Comparison of ENCODE assay signal across 18 cellular contexts in the genomic region with DNA sequence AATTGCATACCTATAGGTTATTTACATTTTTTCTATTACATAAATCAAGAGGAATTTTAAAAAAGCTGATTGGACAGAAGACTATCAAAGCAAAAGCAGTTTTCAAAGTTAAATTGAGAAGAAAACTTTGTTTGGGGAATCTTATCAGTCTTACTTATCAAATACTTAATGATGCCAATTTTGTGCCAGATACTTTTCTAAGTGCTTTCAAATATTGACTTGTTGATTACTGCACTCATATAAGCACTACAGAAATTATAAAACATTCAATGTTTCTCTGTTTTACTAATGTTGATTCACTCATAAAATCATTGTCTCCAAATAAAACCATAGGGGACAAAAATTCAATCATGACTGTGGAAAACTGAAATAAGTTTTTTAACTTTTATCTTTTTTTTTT. TPM values are rescaled to one million over a fixed set of nuclear protein-coding genes. Genes with fewer than 3 reads are reported as not detected.
DNase-seq lines count a peak whose midpoint lies in the region; ATAC-seq, FAIRE-seq and TF ChIP-seq lines count a peak whose summit lies in the region.
"Had no signal": no experiment of that assay in that cellular context is flagged by ENCODE, and none has a peak within 500 bp of the region (broad histone marks: within the 10 kb centered on the region; RNA-seq: fewer than 3 reads in every experiment).

No MANE protein-coding gene starts in this region.

- no peak for TF ChIP-seq CTCF in A549 (IDR thresholded peaks at IDR 0.05)
- no peak for TF ChIP-seq CTCF in HEK293 (tag by site-specific recombination; IDR thresholded peaks at IDR 0.05)
- no peak for TF ChIP-seq CTCF in endothelial cell of umbilical vein (IDR thresholded peaks at IDR 0.05; ENCODE audit: extremely low read depth in 1 of 2, insufficient read depth in 1 of 2, low read depth in 1 of 2, low read length in 2 of 2)

- dilution Hi-C loops in endothelial cell of umbilical vein (cut with MboI; ENCODE audit: extremely low pct_ligation_motif_present, low sequenced_read_pairs): no loop called here

- no peak overlapping the region for H3K4me3 Mint-ChIP-seq in stimulated activated memory B cell treated with anti-CD40 and anti-IgM and Interleukin-4, amounts not matched to agents 10 μg/mL and 1 μg/mL and 100 μg/mL, for 72 hours
- H3K4me3 Mint-ChIP-seq: CD4-positive, alpha-beta T cell; GM23338; HFFc6 had no signal

- H3K36me3 ChIP-seq in HEK293 (ENCODE audit: control insufficient read depth in 2 of 2, insufficient read depth in 1 of 2, low read length in 2 of 2): no peaks in the 10 kb centered on the region
- no peaks in the 10 kb centered on the region for H3K36me3 ChIP-seq in endothelial cell of umbilical vein (ENCODE audit: control insufficient read depth in 2 of 2, extremely low read depth in 1 of 2, insufficient read depth in 2 of 2, low read length in 2 of 2)
- H3K36me3 ChIP-seq in small intestine (ENCODE audit: control insufficient read depth in 2 of 2, insufficient read depth in 2 of 2, low read length in 2 of 2): no peaks in the 10 kb centered on the region

- H3K79me2 ChIP-seq in endothelial cell of umbilical vein (ENCODE audit: control insufficient read depth, insufficient read depth, low read length): no peaks in the 10 kb centered on the region

- TF ChIP-seq RAD21 in A549 (conservative IDR thresholded peaks at IDR 0.05 in 1 of 2, IDR thresholded peaks at IDR 0.05 in 1 of 2): no peak

- peaks cover 38% of the 10 kb centered on the region for H3K4me1 ChIP-seq in A549
- no peaks in the 10 kb centered on the region for H3K4me1 ChIP-seq in HEK293 (ENCODE audit: control insufficient read depth, insufficient read depth, low read length)
- no peaks in the 10 kb centered on the region for H3K4me1 ChIP-seq in endothelial cell of umbilical vein (ENCODE audit: control insufficient read depth, extremely low read depth, insufficient read depth, low read length)
- no peaks in the 10 kb centered on the region for H3K4me1 ChIP-seq in small intestine (ENCODE audit: control insufficient read depth in 2 of 2, insufficient read depth in 1 of 2, low read depth in 1 of 2, low read length in 1 of 2)
- H3K4me1 ChIP-seq: Caco-2 had no signal

- no peak for TF ChIP-seq EP300 in A549 (IDR thresholded peaks at IDR 0.05)

- H3K4me1 Mint-ChIP-seq in stimulated activated memory B cell treated with anti-CD40 and anti-IgM and Interleukin-4, amounts not matched to agents 10 μg/mL and 1 μg/mL and 100 μg/mL, for 72 hours: no peaks in the 10 kb centered on the region
- H3K4me1 Mint-ChIP-seq: GM23338 had no signal

- peak overlapping the region in 1 of 2 experiments; percentile 89; a peak in 3 of 6 replicates for H3K27ac ChIP-seq in A549
- no peak overlapping the region for H3K27ac ChIP-seq in HEK293 (ENCODE audit: extremely low read depth, low read depth, low read length)
- no peak overlapping the region for H3K27ac ChIP-seq in endothelial cell of umbilical vein (ENCODE audit: insufficient read depth, low read depth, low read length)
- no peak overlapping the region for H3K27ac ChIP-seq in small intestine (ENCODE audit: low read depth in 1 of 2, low read length in 1 of 2)
- H3K27ac ChIP-seq: C4-2B, HL-60 had no signal

- CTCF ChIA-PET in A549 (lab: Yijun Ruan, JAX) (no interaction called here), HEK293 (lab: Yijun Ruan, JAX) (interaction anchor here (0.7 kb wide), 1 partner anchor 9 kb away, joined by 4 read pairs; no protein-coding TSS in a partner anchor), endothelial cell of umbilical vein (lab: Charles Lee) (no interaction called here)

- ATAC-seq in A549 (no peak), GM18861 (IDR thresholded peaks at IDR 0.05; ENCODE audit: unreplicated experiment) (no peak)
- no peak for ATAC-seq in stimulated activated memory B cell treated with anti-CD40 and anti-IgM and Interleukin-4, amounts not matched to agents 10 μg/mL and 1 μg/mL and 100 μg/mL, for 72 hours
- ATAC-seq: GM23338 had no signal

- intact Hi-C loops in endothelial cell of umbilical vein (cut with micrococcal nuclease): no loop called here

- H3K4me3 ChIP-seq in A549 (peak overlapping the region; percentile 18; the same call in 1 of the 3 replicates), HEK293 (ENCODE audit: low read depth, low read length) (no peak overlapping the region), endothelial cell of umbilical vein (replicated peaks in 1 of 3; ENCODE audit: insufficient read depth in 1 of 3, low read depth in 1 of 3, low read length in 3 of 3) (no peak overlapping the region), small intestine (ENCODE audit: low read depth in 1 of 2, low read length in 2 of 2) (no peak overlapping the region)
- H3K4me3 ChIP-seq: GM23338 had no signal

- no peaks in the 10 kb centered on the region for H3K27me3 Mint-ChIP-seq in stimulated activated memory B cell treated with anti-CD40 and anti-IgM and Interleukin-4, amounts not matched to agents 10 μg/mL and 1 μg/mL and 100 μg/mL, for 72 hours
- H3K27me3 Mint-ChIP-seq: CD4-positive, alpha-beta T cell had no signal

- no peaks in the 10 kb centered on the region for H3K36me3 Mint-ChIP-seq in stimulated activated memory B cell treated with anti-CD40 and anti-IgM and Interleukin-4, amounts not matched to agents 10 μg/mL and 1 μg/mL and 100 μg/mL, for 72 hours

- H3K9me1 ChIP-seq in endothelial cell of umbilical vein (replicated peaks; ENCODE audit: control insufficient read depth, extremely low read depth, insufficient read depth, low read length): no peaks in the 10 kb centered on the region

- H3K4me2 ChIP-seq in A549 (peak overlapping the region; percentile 77), endothelial cell of umbilical vein (ENCODE audit: insufficient read depth, low read length) (no peak overlapping the region)
- H3K4me2 ChIP-seq: GM23338 had no signal

- H3K27ac Mint-ChIP-seq in stimulated activated memory B cell treated with anti-CD40 and anti-IgM and Interleukin-4, amounts not matched to agents 10 μg/mL and 1 μg/mL and 100 μg/mL, for 72 hours: no peak overlapping the region
- H3K27ac Mint-ChIP-seq: CD4-positive, alpha-beta T cell; GM23338; HFFc6 had no signal

- H2AFZ ChIP-seq in endothelial cell of umbilical vein (ENCODE audit: low read depth, low read length): no peak overlapping the region
- H2AFZ ChIP-seq: GM23338 had no signal

- DNase-seq in A549 (ENCODE audit: low read depth in 1 of 2, low spot score in 1 of 2): no peak
- no peak for DNase-seq in endothelial cell of umbilical vein (ENCODE audit: low read depth, low spot score)
- no peak for DNase-seq in small intestine
- DNase-seq: AML-193; Caco-2; CD4-positive, alpha-beta T cell; HCEC 1CT; HFFc6 had no signal

- no TSS peak for BruUV-seq in endothelial cell of umbilical vein (replicated peaks; lab: Mats Ljungman, UMichigan)

- no peaks in the 10 kb centered on the region for H3K9me3 ChIP-seq in A549
- H3K9me3 ChIP-seq in HEK293 (ENCODE audit: control insufficient read depth, insufficient read depth, low read depth, low read length): no peaks in the 10 kb centered on the region
- H3K9me3 ChIP-seq in endothelial cell of umbilical vein (replicated peaks; ENCODE audit: control insufficient read depth, insufficient read depth, low read length): no peaks in the 10 kb centered on the region
- H3K9me3 ChIP-seq in small intestine (ENCODE audit: control insufficient read depth, low read depth): no peaks in the 10 kb centered on the region
- H3K9me3 ChIP-seq: Caco-2 had no signal

- no peaks in the 10 kb centered on the region for H3K27me3 ChIP-seq in endothelial cell of umbilical vein (ENCODE audit: control insufficient read depth in 2 of 2, insufficient read depth in 2 of 2, low read length in 2 of 2)
- H3K27me3 ChIP-seq in small intestine (ENCODE audit: control insufficient read depth in 2 of 2, insufficient read depth in 2 of 2, low read length in 2 of 2): no peaks in the 10 kb centered on the region

- H3K9me3 Mint-ChIP-seq in stimulated activated memory B cell treated with anti-CD40 and anti-IgM and Interleukin-4, amounts not matched to agents 10 μg/mL and 1 μg/mL and 100 μg/mL, for 72 hours: no peaks in the 10 kb centered on the region
- H3K9me3 Mint-ChIP-seq: CD4-positive, alpha-beta T cell; GM23338; HFFc6 had no signal

- no peak overlapping the region for H3K9ac ChIP-seq in endothelial cell of umbilical vein (replicated peaks; ENCODE audit: extremely low read depth, insufficient read depth, low read length)

- POLR2A ChIA-PET in A549 (lab: Yijun Ruan, JAX) (no interaction called here), HEK293 (lab: Yijun Ruan, JAX) (no interaction called here), endothelial cell of umbilical vein (lab: Charles Lee) (no interaction called here)

- no peak for TF ChIP-seq POLR2A in A549 (IDR thresholded peaks at IDR 0.05; ENCODE audit: low read length)
- no peak for TF ChIP-seq POLR2A in endothelial cell of umbilical vein (IDR thresholded peaks at IDR 0.05; ENCODE audit: low read depth, low read length)

- FAIRE-seq in A549 (lab: Jason Lieb, UNC): no peak
- peak; percentile 4 for FAIRE-seq in endothelial cell of umbilical vein (lab: Jason Lieb, UNC)
- peak; percentile 49 for FAIRE-seq in small intestine (lab: Jason Lieb, UNC)
- FAIRE-seq: D721Med, G401.6, GM12891, H54 had no signal

- no peaks in the 10 kb centered on the region for H4K20me1 ChIP-seq in endothelial cell of umbilical vein (replicated peaks; ENCODE audit: control insufficient read depth, extremely low read depth, insufficient read depth, low read length)

TF ChIP-seq in endothelial cell of umbilical vein, 7 proteins besides CTCF, POLR2A, EP300 and RAD21 (continues in another document):
- no peak for TF ChIP-seq EZH2 (IDR thresholded peaks at IDR 0.05; ENCODE audit: borderline replicate concordance, low read depth, low read length, severe bottlenecking)
- TF ChIP-seq MYC (IDR thresholded peaks at IDR 0.05; ENCODE audit: low read depth, low read length): no peak
- no peak for TF ChIP-seq POLR2AphosphoS5 (IDR thresholded peaks at IDR 0.05; ENCODE audit: insufficient read depth, low read depth, low read length)
- no peak for TF ChIP-seq FOS (IDR thresholded peaks at IDR 0.05; ENCODE audit: borderline replicate concordance, insufficient read depth, low read length)

RNA-seq across cellular contexts. Expression of a gene that starts 36.2 kb away (rescaled TPM):
- polyA plus RNA-seq in A549 (2011; rRNA removed): 29.5 and 30.3 TPM in 2 replicates
- 14.7 and 17.4 TPM in 2 replicates for polyA plus RNA-seq in A549 (2012; cell fraction: cytosol; rRNA removed)
- polyA plus RNA-seq in A549 (2012; cell fraction: nucleus; rRNA removed): 10.3 and 13.0 TPM in 2 replicates
- 13.2 to 16.0 TPM (median 14.1 TPM) in 3 replicates for polyA plus RNA-seq in A549 (2017; fragmentation: RNase III; extraction: RNeasy Plus Mini Kit Qiagen cat#74134 plus additional on column Dnase treatment)
- polyA minus RNA-seq in A549 (2011; rRNA and poly(A)+ RNA removed): 46.7 and 56.9 TPM in 2 replicates
- 3.4 and 5.2 TPM in 2 replicates for total RNA-seq in endothelial cell of umbilical vein
- 0.91 and 1.1 TPM in 2 replicates for polyA plus RNA-seq in endothelial cell of umbilical vein
- 1.4 and 1.5 TPM in 2 replicates for polyA plus RNA-seq in endothelial cell of umbilical vein (2011; cell fraction: cytosol; rRNA removed)
- 1.7 and 2.2 TPM in 2 replicates for polyA plus RNA-seq in endothelial cell of umbilical vein (2011; cell fraction: nucleus; rRNA removed)
- polyA plus RNA-seq in endothelial cell of umbilical vein (2012): 0.95 and 1.7 TPM in 2 replicates
- polyA minus RNA-seq in endothelial cell of umbilical vein: 5.3 and 5.8 TPM in 2 replicates
- 1.4 TPM for polyA minus RNA-seq in endothelial cell of umbilical vein (2011; cell fraction: cytosol; rRNA and poly(A)+ RNA removed)
- 4.7 and 7.9 TPM in 2 replicates for polyA minus RNA-seq in endothelial cell of umbilical vein (2011; cell fraction: nucleus; rRNA and poly(A)+ RNA removed)
- polyA plus RNA-seq in small intestine: under 1 TPM in 2 of 3 donors, not detected in 1; 0.27 to 0.72 TPM
